In the genomic region with DNA sequence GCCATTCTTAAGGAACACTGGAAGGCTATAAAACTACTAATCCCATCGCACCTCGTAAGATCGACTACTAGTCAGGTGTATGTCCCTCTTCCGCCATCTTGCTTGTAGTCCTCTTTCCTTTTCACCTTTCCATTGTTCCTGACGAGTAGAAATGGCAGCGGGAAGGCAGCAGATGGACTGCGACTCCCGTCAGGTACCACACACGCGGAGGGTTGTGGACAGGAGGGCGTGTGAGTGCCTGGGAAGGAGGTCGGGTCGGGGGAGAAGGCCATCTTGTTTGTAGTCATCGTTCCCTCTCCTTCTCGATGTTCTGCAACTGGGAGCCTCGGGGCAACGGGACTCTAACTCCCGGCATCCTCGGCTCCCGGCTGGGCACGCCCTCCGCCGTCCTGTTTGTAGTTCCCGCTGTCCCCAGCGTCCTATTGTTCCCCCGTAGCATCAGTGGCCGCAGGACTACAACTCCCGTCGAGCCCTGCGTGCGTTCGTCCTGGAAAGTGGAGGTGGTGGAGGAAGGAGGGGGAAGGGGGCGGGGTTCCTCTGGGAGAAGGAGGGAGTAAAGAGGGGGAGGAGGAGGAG, we compare ENCODE assay signal across 1 cellular context.
TF ChIP-seq lines count a peak whose summit lies in the region.

No MANE protein-coding gene starts in this region.

TF ChIP-seq in K562, 482 proteins besides CTCF, POLR2A, EP300 and RAD21 (continued from another document and continues in another):
- TF ChIP-seq, protein P1, sequence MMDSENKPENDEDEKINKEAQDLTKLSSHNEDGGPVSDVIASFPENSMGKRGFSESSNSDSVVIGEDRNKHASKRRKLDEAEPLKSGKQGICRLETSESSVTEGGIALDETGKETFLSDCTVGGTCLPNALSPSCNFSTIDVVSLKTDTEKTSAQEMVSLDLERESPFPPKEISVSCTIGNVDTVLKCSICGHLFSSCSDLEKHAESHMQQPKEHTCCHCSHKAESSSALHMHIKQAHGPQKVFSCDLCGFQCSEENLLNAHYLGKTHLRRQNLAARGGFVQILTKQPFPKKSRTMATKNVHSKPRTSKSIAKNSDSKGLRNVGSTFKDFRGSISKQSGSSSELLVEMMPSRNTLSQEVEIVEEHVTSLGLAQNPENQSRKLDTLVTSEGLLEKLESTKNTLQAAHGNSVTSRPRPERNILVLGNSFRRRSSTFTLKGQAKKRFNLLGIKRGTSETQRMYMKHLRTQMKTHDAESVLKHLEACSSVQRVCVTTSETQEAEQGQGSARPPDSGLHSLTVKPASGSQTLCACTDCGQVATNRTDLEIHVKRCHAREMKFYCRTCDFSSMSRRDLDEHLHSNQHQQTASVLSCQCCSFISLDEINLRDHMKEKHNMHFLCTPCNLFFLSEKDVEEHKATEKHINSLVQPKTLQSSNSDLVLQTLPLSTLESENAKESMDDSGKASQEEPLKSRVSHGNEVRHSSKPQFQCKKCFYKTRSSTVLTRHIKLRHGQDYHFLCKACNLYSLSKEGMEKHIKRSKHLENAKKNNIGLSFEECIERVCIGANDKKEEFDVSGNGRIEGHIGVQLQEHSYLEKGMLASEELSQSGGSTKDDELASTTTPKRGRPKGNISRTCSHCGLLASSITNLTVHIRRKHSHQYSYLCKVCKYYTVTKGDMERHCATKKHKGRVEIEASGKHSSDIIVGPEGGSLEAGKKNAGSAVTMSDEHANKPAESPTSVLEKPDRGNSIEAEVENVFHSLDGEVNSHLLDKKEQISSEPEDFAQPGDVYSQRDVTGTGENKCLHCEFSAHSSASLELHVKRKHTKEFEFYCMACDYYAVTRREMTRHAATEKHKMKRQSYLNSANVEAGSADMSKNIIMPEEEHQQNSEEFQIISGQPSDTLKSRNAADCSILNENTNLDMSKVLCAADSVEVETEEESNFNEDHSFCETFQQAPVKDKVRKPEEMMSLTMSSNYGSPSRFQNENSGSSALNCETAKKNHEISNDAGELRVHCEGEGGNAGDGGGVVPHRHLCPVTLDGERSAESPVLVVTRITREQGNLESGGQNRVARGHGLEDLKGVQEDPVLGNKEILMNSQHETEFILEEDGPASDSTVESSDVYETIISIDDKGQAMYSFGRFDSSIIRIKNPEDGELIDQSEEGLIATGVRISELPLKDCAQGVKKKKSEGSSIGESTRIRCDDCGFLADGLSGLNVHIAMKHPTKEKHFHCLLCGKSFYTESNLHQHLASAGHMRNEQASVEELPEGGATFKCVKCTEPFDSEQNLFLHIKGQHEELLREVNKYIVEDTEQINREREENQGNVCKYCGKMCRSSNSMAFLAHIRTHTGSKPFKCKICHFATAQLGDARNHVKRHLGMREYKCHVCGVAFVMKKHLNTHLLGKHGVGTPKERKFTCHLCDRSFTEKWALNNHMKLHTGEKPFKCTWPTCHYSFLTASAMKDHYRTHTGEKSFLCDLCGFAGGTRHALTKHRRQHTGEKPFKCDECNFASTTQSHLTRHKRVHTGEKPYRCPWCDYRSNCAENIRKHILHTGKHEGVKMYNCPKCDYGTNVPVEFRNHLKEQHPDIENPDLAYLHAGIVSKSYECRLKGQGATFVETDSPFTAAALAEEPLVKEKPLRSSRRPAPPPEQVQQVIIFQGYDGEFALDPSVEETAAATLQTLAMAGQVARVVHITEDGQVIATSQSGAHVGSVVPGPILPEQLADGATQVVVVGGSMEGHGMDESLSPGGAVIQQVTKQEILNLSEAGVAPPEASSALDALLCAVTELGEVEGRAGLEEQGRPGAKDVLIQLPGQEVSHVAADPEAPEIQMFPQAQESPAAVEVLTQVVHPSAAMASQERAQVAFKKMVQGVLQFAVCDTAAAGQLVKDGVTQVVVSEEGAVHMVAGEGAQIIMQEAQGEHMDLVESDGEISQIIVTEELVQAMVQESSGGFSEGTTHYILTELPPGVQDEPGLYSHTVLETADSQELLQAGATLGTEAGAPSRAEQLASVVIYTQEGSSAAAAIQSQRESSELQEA (IDR thresholded peaks at IDR 0.05; ENCODE audit: low read depth): peak; percentile 53; the same call in 1 of the 2 replicates
- TF ChIP-seq SUPT5H (IDR thresholded peaks at IDR 0.05) (peak; percentile 75), NR2C1 (IDR thresholded peaks at IDR 0.05) (peak; percentile 83), NR2C1 (tag; IDR thresholded peaks at IDR 0.05) (peak; percentile 96), MBD2 (IDR thresholded peaks at IDR 0.05; ENCODE audit: borderline replicate concordance, low read depth) (peak; percentile 99), RNF2 (IDR thresholded peaks at IDR 0.05) (peak; percentile 74; the same call in 1 of the 2 replicates), ELF1 (tag; IDR thresholded peaks at IDR 0.05) (peak; percentile 19; the same call in 1 of the 2 replicates), RBM39 (optimal IDR thresholded peaks at IDR 0.05; ENCODE audit: low read depth, low read length) (peak; percentile 68), NFE2L1 (tag; IDR thresholded peaks at IDR 0.05; ENCODE audit: borderline replicate concordance, low read depth) (no peak), SP1 (CRISPR knock-in tag; IDR thresholded peaks at IDR 0.05) (peak; percentile 94), KAT7 (CRISPR knock-in tag; IDR thresholded peaks at IDR 0.05; ENCODE audit: borderline replicate concordance) (no peak), IFI16 (CRISPR knock-in tag; IDR thresholded peaks at IDR 0.05) (no peak), ZNF583 (CRISPR knock-in tag; IDR thresholded peaks at IDR 0.05) (peak; percentile 73; the same call in 1 of the 2 replicates), SIX5 (IDR thresholded peaks at IDR 0.05; ENCODE audit: borderline replicate concordance in 1 of 2, insufficient read depth in 1 of 2, low read depth in 1 of 2, low read length in 2 of 2) (peak; percentile 97 to 98), PHB (CRISPR knock-in tag; IDR thresholded peaks at IDR 0.05) (no peak), SRSF1 (IDR thresholded peaks at IDR 0.05; ENCODE audit: low read depth, low read length) (no peak), ZNF785 (CRISPR knock-in tag; IDR thresholded peaks at IDR 0.05) (no peak), TEAD4 (IDR thresholded peaks at IDR 0.05; ENCODE audit: low read length) (no peak; the same call in 1 of the 2 replicates), TEAD4 (CRISPR knock-in tag; IDR thresholded peaks at IDR 0.05; ENCODE audit: borderline replicate concordance) (no peak), ZNF311 (CRISPR knock-in tag; IDR thresholded peaks at IDR 0.05) (peak; percentile 76; the same call in 1 of the 2 replicates), NCOR1 (IDR thresholded peaks at IDR 0.05) (no peak), ILK (tag; IDR thresholded peaks at IDR 0.05; ENCODE audit: borderline replicate concordance, low read depth) (no peak), RAD51 (IDR thresholded peaks at IDR 0.05; ENCODE audit: borderline replicate concordance, low read depth) (peak; percentile 49; the same call in 1 of the 2 replicates), MCM3 (IDR thresholded peaks at IDR 0.05) (no peak), TCFL5 (CRISPR knock-in tag; conservative IDR thresholded peaks at IDR 0.05) (no peak), CHD2 (IDR thresholded peaks at IDR 0.05; ENCODE audit: low read depth, low read length) (peak; percentile 60; the same call in 1 of the 2 replicates), MTF1 (CRISPR knock-in tag; IDR thresholded peaks at IDR 0.05; ENCODE audit: borderline replicate concordance) (no peak), LCOR (CRISPR knock-in tag; IDR thresholded peaks at IDR 0.05) (0 out of 2 replicates have a peak, but pooled peaks have one; percentile 28), BRCA1 (IDR thresholded peaks at IDR 0.05) (no peak), BRCA1 (CRISPR knock-in tag; IDR thresholded peaks at IDR 0.05) (no peak), ZNF174 (CRISPR knock-in tag; IDR thresholded peaks at IDR 0.05) (no peak), TAF7 (tag; IDR thresholded peaks at IDR 0.05) (peak; percentile 73)
- TF ChIP-seq, protein P2, sequence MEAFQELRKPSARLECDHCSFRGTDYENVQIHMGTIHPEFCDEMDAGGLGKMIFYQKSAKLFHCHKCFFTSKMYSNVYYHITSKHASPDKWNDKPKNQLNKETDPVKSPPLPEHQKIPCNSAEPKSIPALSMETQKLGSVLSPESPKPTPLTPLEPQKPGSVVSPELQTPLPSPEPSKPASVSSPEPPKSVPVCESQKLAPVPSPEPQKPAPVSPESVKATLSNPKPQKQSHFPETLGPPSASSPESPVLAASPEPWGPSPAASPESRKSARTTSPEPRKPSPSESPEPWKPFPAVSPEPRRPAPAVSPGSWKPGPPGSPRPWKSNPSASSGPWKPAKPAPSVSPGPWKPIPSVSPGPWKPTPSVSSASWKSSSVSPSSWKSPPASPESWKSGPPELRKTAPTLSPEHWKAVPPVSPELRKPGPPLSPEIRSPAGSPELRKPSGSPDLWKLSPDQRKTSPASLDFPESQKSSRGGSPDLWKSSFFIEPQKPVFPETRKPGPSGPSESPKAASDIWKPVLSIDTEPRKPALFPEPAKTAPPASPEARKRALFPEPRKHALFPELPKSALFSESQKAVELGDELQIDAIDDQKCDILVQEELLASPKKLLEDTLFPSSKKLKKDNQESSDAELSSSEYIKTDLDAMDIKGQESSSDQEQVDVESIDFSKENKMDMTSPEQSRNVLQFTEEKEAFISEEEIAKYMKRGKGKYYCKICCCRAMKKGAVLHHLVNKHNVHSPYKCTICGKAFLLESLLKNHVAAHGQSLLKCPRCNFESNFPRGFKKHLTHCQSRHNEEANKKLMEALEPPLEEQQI (IDR thresholded peaks at IDR 0.05): no peak
- TF ChIP-seq, protein P3, sequence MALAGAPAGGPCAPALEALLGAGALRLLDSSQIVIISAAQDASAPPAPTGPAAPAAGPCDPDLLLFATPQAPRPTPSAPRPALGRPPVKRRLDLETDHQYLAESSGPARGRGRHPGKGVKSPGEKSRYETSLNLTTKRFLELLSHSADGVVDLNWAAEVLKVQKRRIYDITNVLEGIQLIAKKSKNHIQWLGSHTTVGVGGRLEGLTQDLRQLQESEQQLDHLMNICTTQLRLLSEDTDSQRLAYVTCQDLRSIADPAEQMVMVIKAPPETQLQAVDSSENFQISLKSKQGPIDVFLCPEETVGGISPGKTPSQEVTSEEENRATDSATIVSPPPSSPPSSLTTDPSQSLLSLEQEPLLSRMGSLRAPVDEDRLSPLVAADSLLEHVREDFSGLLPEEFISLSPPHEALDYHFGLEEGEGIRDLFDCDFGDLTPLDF (CRISPR knock-in tag; IDR thresholded peaks at IDR 0.05): no peak
- TF ChIP-seq, protein P4, sequence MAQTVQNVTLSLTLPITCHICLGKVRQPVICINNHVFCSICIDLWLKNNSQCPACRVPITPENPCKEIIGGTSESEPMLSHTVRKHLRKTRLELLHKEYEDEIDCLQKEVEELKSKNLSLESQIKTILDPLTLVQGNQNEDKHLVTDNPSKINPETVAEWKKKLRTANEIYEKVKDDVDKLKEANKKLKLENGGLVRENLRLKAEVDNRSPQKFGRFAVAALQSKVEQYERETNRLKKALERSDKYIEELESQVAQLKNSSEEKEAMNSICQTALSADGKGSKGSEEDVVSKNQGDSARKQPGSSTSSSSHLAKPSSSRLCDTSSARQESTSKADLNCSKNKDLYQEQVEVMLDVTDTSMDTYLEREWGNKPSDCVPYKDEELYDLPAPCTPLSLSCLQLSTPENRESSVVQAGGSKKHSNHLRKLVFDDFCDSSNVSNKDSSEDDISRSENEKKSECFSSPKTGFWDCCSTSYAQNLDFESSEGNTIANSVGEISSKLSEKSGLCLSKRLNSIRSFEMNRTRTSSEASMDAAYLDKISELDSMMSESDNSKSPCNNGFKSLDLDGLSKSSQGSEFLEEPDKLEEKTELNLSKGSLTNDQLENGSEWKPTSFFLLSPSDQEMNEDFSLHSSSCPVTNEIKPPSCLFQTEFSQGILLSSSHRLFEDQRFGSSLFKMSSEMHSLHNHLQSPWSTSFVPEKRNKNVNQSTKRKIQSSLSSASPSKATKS (CRISPR knock-in tag; IDR thresholded peaks at IDR 0.05): no peak
- TF ChIP-seq, protein P5, sequence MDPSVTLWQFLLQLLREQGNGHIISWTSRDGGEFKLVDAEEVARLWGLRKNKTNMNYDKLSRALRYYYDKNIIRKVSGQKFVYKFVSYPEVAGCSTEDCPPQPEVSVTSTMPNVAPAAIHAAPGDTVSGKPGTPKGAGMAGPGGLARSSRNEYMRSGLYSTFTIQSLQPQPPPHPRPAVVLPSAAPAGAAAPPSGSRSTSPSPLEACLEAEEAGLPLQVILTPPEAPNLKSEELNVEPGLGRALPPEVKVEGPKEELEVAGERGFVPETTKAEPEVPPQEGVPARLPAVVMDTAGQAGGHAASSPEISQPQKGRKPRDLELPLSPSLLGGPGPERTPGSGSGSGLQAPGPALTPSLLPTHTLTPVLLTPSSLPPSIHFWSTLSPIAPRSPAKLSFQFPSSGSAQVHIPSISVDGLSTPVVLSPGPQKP (CRISPR knock-in tag; IDR thresholded peaks at IDR 0.05): no peak
- TF ChIP-seq, protein P6, sequence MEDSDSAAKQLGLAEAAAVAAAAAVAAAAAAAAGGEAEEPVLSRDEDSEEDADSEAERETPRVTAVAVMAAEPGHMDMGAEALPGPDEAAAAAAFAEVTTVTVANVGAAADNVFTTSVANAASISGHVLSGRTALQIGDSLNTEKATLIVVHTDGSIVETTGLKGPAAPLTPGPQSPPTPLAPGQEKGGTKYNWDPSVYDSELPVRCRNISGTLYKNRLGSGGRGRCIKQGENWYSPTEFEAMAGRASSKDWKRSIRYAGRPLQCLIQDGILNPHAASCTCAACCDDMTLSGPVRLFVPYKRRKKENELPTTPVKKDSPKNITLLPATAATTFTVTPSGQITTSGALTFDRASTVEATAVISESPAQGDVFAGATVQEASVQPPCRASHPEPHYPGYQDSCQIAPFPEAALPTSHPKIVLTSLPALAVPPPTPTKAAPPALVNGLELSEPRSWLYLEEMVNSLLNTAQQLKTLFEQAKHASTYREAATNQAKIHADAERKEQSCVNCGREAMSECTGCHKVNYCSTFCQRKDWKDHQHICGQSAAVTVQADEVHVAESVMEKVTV (CRISPR knock-in tag; IDR thresholded peaks at IDR 0.05): no peak
- TF ChIP-seq, protein P7, sequence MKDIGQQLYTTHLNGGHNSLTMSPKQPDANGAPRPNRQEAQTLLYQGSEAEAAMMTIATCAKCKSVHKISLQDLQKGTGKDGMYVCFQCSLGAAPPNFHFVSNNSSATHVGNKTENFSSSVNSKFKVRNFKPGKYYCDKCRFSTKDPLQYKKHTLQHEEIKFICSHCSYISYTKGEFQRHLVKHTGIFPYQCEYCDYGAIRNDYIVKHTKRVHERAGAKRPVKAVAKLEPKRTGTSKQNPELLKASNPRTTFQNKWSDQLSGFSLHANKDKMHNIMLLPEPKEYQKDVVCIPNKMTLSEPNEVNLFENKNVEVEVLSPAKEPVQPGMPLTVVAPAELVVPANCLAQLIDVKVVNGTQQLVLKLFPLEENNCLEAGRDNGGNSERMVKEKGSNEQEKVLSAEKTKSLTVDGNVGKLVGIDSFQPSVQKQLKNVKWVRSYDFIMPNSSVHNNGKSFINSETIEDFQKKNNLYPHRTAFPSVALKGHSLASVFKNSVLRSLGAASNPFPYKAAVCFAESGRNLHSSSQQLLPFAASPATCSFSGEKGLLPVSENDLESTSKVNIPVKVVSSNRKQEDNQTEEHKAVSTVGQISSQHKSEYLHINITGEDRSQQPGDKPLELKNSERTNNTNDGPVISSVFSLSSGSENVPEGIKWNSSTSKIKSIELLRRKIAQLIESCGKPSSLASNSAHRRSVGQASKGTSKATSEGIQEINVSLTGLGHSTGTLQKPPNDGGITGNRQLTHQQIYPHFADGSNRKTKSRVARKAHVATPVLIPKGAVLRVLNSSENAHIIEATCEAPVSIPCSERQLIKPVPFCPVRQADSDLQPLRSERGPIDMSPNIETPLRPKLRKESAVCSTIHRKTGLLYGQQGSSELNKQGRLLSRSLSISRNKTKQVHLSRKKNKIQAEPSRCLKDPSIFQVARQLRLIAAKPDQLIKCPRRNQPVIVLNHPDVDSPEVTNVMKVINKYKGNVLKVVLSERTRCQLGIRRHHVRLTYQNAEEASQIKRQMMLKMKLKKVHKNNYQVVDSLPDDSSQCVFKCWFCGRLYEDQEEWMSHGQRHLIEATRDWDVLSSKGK (CRISPR knock-in tag; IDR thresholded peaks at IDR 0.05): no peak
